8 cellular contexts compared by ENCODE assay signal in the genomic region with DNA sequence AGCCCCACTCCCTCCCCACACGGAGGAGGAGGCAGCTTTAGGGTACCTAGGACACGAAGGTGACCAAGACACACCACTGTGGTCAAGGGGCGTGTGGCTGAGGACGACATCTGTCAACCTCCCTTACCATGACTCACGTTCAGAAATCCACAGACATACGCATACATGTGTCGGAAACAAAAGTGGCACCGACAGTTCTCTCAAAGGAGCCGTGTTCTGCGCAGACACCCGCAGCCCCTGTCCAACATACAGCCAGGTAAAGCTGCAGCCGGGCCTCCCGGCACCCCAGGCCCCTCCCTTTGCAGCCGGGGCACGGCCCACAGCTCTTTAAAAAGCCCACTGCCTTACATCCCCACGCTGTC. TPM values are rescaled to one million over a fixed set of nuclear protein-coding genes. Genes with fewer than 3 reads are reported as not detected.
DNase-seq lines count a peak whose midpoint lies in the region; ATAC-seq and TF ChIP-seq lines count a peak whose summit lies in the region.

No MANE protein-coding gene starts in this region.

- no peaks in the 10 kb centered on the region for H3K9me3 ChIP-seq in WERI-Rb-1 (ENCODE audit: severe bottlenecking)
- no peaks in the 10 kb centered on the region for H3K9me3 ChIP-seq in fibroblast of lung (ENCODE audit: control insufficient read depth, insufficient read depth, low read depth, low read length)
- no peaks in the 10 kb centered on the region for H3K9me3 ChIP-seq in stomach

- peak overlapping the region; percentile 61 for H3K4me2 ChIP-seq in fibroblast of lung (ENCODE audit: extremely low read depth, insufficient read depth, low read length)

- no peak for DNase-seq in activated CD4-positive, CD25-positive, alpha-beta regulatory T cell (lab: John Stamatoyannopoulos, UW)
- no peak for DNase-seq in WERI-Rb-1
- peak; percentile 36 to 43 for DNase-seq in fibroblast of lung (ENCODE audit: low read depth in 2 of 2)
- peak; percentile 28 for DNase-seq in stomach
- DNase-seq in kidney glomerular epithelial cell (lab: John Stamatoyannopoulos, UW): no peak
- DNase-seq in HuH-7 (ENCODE audit: low spot score): no peak

- peak overlapping the region; percentile 23 for H3K9ac ChIP-seq in fibroblast of lung (ENCODE audit: insufficient read depth, low read length)

- H3K27ac ChIP-seq in WERI-Rb-1 (peak overlapping the region; percentile 65), fibroblast of lung (ENCODE audit: insufficient read depth, low read length) (peak overlapping the region; percentile 26), stomach (peak overlapping the region; percentile 65 to 82 (median 75))

- H3K36me3 ChIP-seq in WERI-Rb-1 (no peaks in the 10 kb centered on the region), fibroblast of lung (ENCODE audit: control insufficient read depth, insufficient read depth, low read length) (no peaks in the 10 kb centered on the region), stomach (no peaks in the 10 kb centered on the region)

- ATAC-seq in activated CD4-positive, CD25-positive, alpha-beta regulatory T cell treated with anti-CD3 and anti-CD28 coated beads, Interleukin-2, amount 50 U/mL, for 24 hours: peak; percentile 64 to 69
- no peak for ATAC-seq in GM19455 (IDR thresholded peaks at IDR 0.05; ENCODE audit: unreplicated experiment)

- TF ChIP-seq EP300 in stomach (IDR thresholded peaks at IDR 0.05): no peak

- WGBS in stomach, 5 donors: 21 to 35% (median 26%) methylated on average over 10 to 16 of the region's 16 CpGs

- H2AFZ ChIP-seq in fibroblast of lung (ENCODE audit: low read length): peak overlapping the region; percentile 73

- H4K20me1 ChIP-seq in fibroblast of lung (ENCODE audit: control insufficient read depth, extremely low read depth, insufficient read depth, low read length): no peaks in the 10 kb centered on the region

- no peak for TF ChIP-seq CTCF in WERI-Rb-1 (IDR thresholded peaks at IDR 0.05; ENCODE audit: low read depth, low read length)
- TF ChIP-seq CTCF in fibroblast of lung (conservative IDR thresholded peaks at IDR 0.05 in 1 of 2, IDR thresholded peaks at IDR 0.05 in 1 of 2; ENCODE audit: low read depth in 1 of 2, low read length in 2 of 2): no peak
- TF ChIP-seq CTCF in stomach (IDR thresholded peaks at IDR 0.05): no peak

- no peak for TF ChIP-seq POLR2A in stomach (IDR thresholded peaks at IDR 0.05)

- intact Hi-C loops in stomach (cut with DNase I; ENCODE audit: low total_unique reads): no loop called here

- H3K4me3 ChIP-seq in WERI-Rb-1 (ENCODE audit: low read depth, low read length): no peak overlapping the region; the same call in 1 of the 2 replicates
- peak overlapping the region; percentile 1 to 45 (median 17) for H3K4me3 ChIP-seq in fibroblast of lung (replicated peaks in 1 of 4; ENCODE audit: control extremely low read depth in 1 of 4, insufficient read depth in 1 of 4, low read depth in 3 of 4, low read length in 4 of 4)
- peak overlapping the region; percentile 27 to 40 (median 28) for H3K4me3 ChIP-seq in stomach

- no peaks in the 10 kb centered on the region for H3K27me3 ChIP-seq in WERI-Rb-1 (ENCODE audit: insufficient read depth, low read depth, severe bottlenecking)
- no peaks in the 10 kb centered on the region for H3K27me3 ChIP-seq in fibroblast of lung (ENCODE audit: control insufficient read depth, insufficient read depth, low read length)
- H3K27me3 ChIP-seq in stomach: no peaks in the 10 kb centered on the region

- H3K79me2 ChIP-seq in fibroblast of lung (ENCODE audit: control insufficient read depth, insufficient read depth, low read length): no peaks in the 10 kb centered on the region

- H3K4me1 ChIP-seq in fibroblast of lung (ENCODE audit: control insufficient read depth, extremely low read depth, insufficient read depth, low read length): peaks cover 15% of the 10 kb centered on the region
- H3K4me1 ChIP-seq in stomach: peaks cover 16 to 23% (median 20%) of the 10 kb centered on the region in 4 donors

RNA-seq across cellular contexts. Expression of a gene that starts 40.4 kb away (rescaled TPM):
- total RNA-seq in fibroblast of lung: 17.8 and 18.5 TPM in 2 replicates
- 7.3 and 13.8 TPM in 2 replicates for polyA plus RNA-seq in fibroblast of lung
- polyA plus RNA-seq in fibroblast of lung (2012): 9.1 and 19.0 TPM in 2 replicates
- polyA minus RNA-seq in fibroblast of lung (ENCODE audit: low replicate concordance): 4.7 and 11.3 TPM in 2 replicates
- 100 to 1,000 TPM in 2 of 5 donors, 10 to 100 TPM in 3; 25.5 to 119 (median 69.4) TPM for total RNA-seq in stomach
- 10 to 100 TPM; 28.5 to 37.8 (median 33.9) TPM for polyA plus RNA-seq in stomach

Comparison
In these comparisons a context has a peak if more than half of its experiments do, and no peak if none do; other contexts are left out.
1. DNase-seq: peak in fibroblast of lung (2 of 2) and stomach (single experiment); none in activated CD4-positive, CD25-positive, alpha-beta regulatory T cell (0 of 4), WERI-Rb-1 (single experiment), kidney glomerular epithelial cell (single experiment) and HuH-7 (single experiment).
2. Peak in every context shown above with its lines, with median percentiles within 50 percentile points of each other: H3K27ac ChIP-seq.